Comparison of ENCODE assay signal across 24 cellular contexts in genomic region chr12:5971194-5971850, GRCh38. TPM values are rescaled to one million over a fixed set of nuclear protein-coding genes. Genes with fewer than 3 reads are reported as not detected.
DNase-seq lines count a peak whose midpoint lies in the region; ATAC-seq and TF ChIP-seq lines count a peak whose summit lies in the region.
"Had no signal": no experiment of that assay in that cellular context is flagged by ENCODE, and none has a peak within 500 bp of the region (broad histone marks: within the 10 kb centered on the region; RNA-seq: fewer than 3 reads in every experiment).

No MANE protein-coding gene starts in this region.

- WGBS in H9 (ENCODE audit: extremely low coverage, insufficient read length, low lambda C conversion rate) = no CpG with 5 or more reads among the region's 10 CpGs

- no peak overlapping the region for H2BK12ac ChIP-seq in H9 (ENCODE audit: insufficient read length, low read depth, low read length)

- no peak overlapping the region for H4K91ac ChIP-seq in H9 (ENCODE audit: insufficient read length, low read depth, low read length)

- H3K4me1 ChIP-seq in H9 (ENCODE audit: insufficient read depth, low read length) = no peaks in the 10 kb centered on the region
- H3K4me1 ChIP-seq in CD8-positive, alpha-beta T cell (ENCODE audit: insufficient read depth, low read length) = no peaks in the 10 kb centered on the region
- H3K4me1 ChIP-seq: A549, BE2C had no signal

- TF ChIP-seq CTCF in H9 (conservative IDR thresholded peaks at IDR 0.05) = no peak
- TF ChIP-seq CTCF in osteocyte (IDR thresholded peaks at IDR 0.05) = no peak
- no peak for TF ChIP-seq CTCF in CD8-positive, alpha-beta T cell (IDR thresholded peaks at IDR 0.05)

- no peaks in the 10 kb centered on the region for H3K79me2 ChIP-seq in H9 (ENCODE audit: insufficient read depth, low read length)

- peaks cover 3 to 12% of the 10 kb centered on the region in 2 experiments; a peak in 2 of 4 replicates for H3K4me1 Mint-ChIP-seq in H9
- no peaks in the 10 kb centered on the region for H3K4me1 Mint-ChIP-seq in osteocyte (ENCODE audit: unreplicated experiment)
- no peaks in the 10 kb centered on the region for H3K4me1 Mint-ChIP-seq in CD8-positive, alpha-beta T cell (ENCODE audit: low read depth)
- H3K4me1 Mint-ChIP-seq in activated T-helper 2 cell treated with anti-CD3 and anti-CD28 coated beads, Interferon-gamma antibody, Interleukin-2, Interleukin-4, amounts not matched to agents 10 μg/mL and 5 μg/mL and 100 μg/mL, durations not matched to agents 14 hours and 24 hours and 36 hours (ENCODE audit: low read depth) = no peaks in the 10 kb centered on the region
- H3K4me1 Mint-ChIP-seq: CD14-positive monocyte had no signal

- no peaks in the 10 kb centered on the region for H3K27me3 ChIP-seq in H9 (ENCODE audit: insufficient read depth, low read length)
- no peaks in the 10 kb centered on the region for H3K27me3 ChIP-seq in CD8-positive, alpha-beta T cell (ENCODE audit: insufficient read depth, low read length)
- H3K27me3 ChIP-seq: BLaER1 treated with 17β-estradiol and CSF1 and Interleukin-3, amounts not matched to agents 10 nM and 100 nM had no signal

- no peak overlapping the region for H4K5ac ChIP-seq in H9 (ENCODE audit: insufficient read length, low read depth, low read length)

- no peak overlapping the region for H2BK5ac ChIP-seq in H9 (ENCODE audit: insufficient read length, low read length)

- H3K9me3 ChIP-seq in H9 (ENCODE audit: control insufficient read depth, low read depth, low read length) = no peaks in the 10 kb centered on the region
- H3K9me3 ChIP-seq in CD8-positive, alpha-beta T cell (ENCODE audit: low read length) = no peaks in the 10 kb centered on the region
- H3K9me3 ChIP-seq: A549; BE2C; BLaER1 treated with 17β-estradiol and CSF1 and Interleukin-3, amounts not matched to agents 10 nM and 100 nM had no signal

- peak; percentile 21 for DNase-seq in H9
- peak; percentile 42 for DNase-seq in ecto neural progenitor cell (ENCODE audit: low spot score)
- DNase-seq in islet precursor cell = peak; percentile 41
- peak; percentile 76 for DNase-seq in osteocyte (ENCODE audit: extremely low spot score, unreplicated experiment)
- DNase-seq in CD8-positive, alpha-beta T cell = no peak
- DNase-seq in activated T-helper 2 cell treated with anti-CD3 and anti-CD28 coated beads, Interferon-gamma antibody, Interleukin-2, Interleukin-4, amounts not matched to agents 10 μg/mL and 5 μg/mL and 100 μg/mL, durations not matched to agents 14 hours and 24 hours and 36 hours (ENCODE audit: low spot score) = no peak
- no peak for DNase-seq in activated naive CD4-positive, alpha-beta T cell (lab: John Stamatoyannopoulos, UW)
- DNase-seq: 8988T; ACHN; AML-193; BE2C; Calu3; CD4-positive, alpha-beta T cell; COR-L47; DMS53; DMS79 treated with DMSO at 0.1 percent for 48 hours; GF-D8; GM23248 had no signal

- no peak overlapping the region for H3K4me2 ChIP-seq in H9 (ENCODE audit: insufficient read depth, insufficient read length, low read length)
- H3K4me2 ChIP-seq: A549; BLaER1 treated with 17β-estradiol and CSF1 and Interleukin-3, amounts not matched to agents 10 nM and 100 nM had no signal

- H2BK15ac ChIP-seq in H9 (ENCODE audit: low read depth, low read length) = no peak overlapping the region

- H2BK120ac ChIP-seq in H9 (ENCODE audit: low read depth, low read length, poor library complexity, severe bottlenecking) = no peak overlapping the region

- CTCF ChIA-PET in CD8-positive, alpha-beta T cell (lab: Charles Lee) = interaction anchor here (3.4 kb wide), 1 partner anchor 17 kb away, joined by 14 read pairs; no protein-coding TSS in a partner anchor

- H3K9me3 Mint-ChIP-seq in H9 (no peaks in the 10 kb centered on the region), osteocyte (ENCODE audit: unreplicated experiment) (no peaks in the 10 kb centered on the region)
- H3K9me3 Mint-ChIP-seq in CD8-positive, alpha-beta T cell = no peaks in the 10 kb centered on the region
- no peaks in the 10 kb centered on the region for H3K9me3 Mint-ChIP-seq in activated T-helper 2 cell treated with anti-CD3 and anti-CD28 coated beads, Interferon-gamma antibody, Interleukin-2, Interleukin-4, amounts not matched to agents 10 μg/mL and 5 μg/mL and 100 μg/mL, durations not matched to agents 14 hours and 24 hours and 36 hours
- H3K9me3 Mint-ChIP-seq: CD14-positive monocyte; CD4-positive, alpha-beta T cell had no signal

- H3K27me3 Mint-ChIP-seq in H9 (ENCODE audit: low read depth) = peaks cover 32% of the 10 kb centered on the region
- peaks cover 48% of the 10 kb centered on the region for H3K27me3 Mint-ChIP-seq in osteocyte (ENCODE audit: unreplicated experiment)
- H3K27me3 Mint-ChIP-seq in CD8-positive, alpha-beta T cell (ENCODE audit: low read depth) = peaks cover 29% of the 10 kb centered on the region
- no peaks in the 10 kb centered on the region for H3K27me3 Mint-ChIP-seq in activated T-helper 2 cell treated with anti-CD3 and anti-CD28 coated beads, Interferon-gamma antibody, Interleukin-2, Interleukin-4, amounts not matched to agents 10 μg/mL and 5 μg/mL and 100 μg/mL, durations not matched to agents 14 hours and 24 hours and 36 hours (ENCODE audit: low read depth)

- intact Hi-C loops in CD8-positive, alpha-beta T cell (cut with DNase I, micrococcal nuclease) = no loop called here
- intact Hi-C loops in activated T-helper 2 cell treated with anti-CD3 and anti-CD28 coated beads, Interferon-gamma antibody, Interleukin-2, Interleukin-4, amounts not matched to agents 10 μg/mL and 5 μg/mL and 100 μg/mL, durations not matched to agents 14 hours and 24 hours and 36 hours (cut with micrococcal nuclease) = no loop called here

- no peaks in the 10 kb centered on the region; a peak in 1 of 7 replicates for H3K36me3 Mint-ChIP-seq in H9 (ENCODE audit: insufficient read depth in 1 of 3, low read depth in 3 of 3)
- H3K36me3 Mint-ChIP-seq in osteocyte (ENCODE audit: unreplicated experiment) = no peaks in the 10 kb centered on the region
- no peaks in the 10 kb centered on the region for H3K36me3 Mint-ChIP-seq in CD8-positive, alpha-beta T cell
- H3K36me3 Mint-ChIP-seq in activated T-helper 2 cell treated with anti-CD3 and anti-CD28 coated beads, Interferon-gamma antibody, Interleukin-2, Interleukin-4, amounts not matched to agents 10 μg/mL and 5 μg/mL and 100 μg/mL, durations not matched to agents 14 hours and 24 hours and 36 hours (ENCODE audit: low read depth) = no peaks in the 10 kb centered on the region
- H3K36me3 Mint-ChIP-seq: CD14-positive monocyte had no signal

- no peaks in the 10 kb centered on the region for H4K20me1 ChIP-seq in H9 (ENCODE audit: control insufficient read depth, insufficient read depth, insufficient read length)
- H4K20me1 ChIP-seq: BLaER1 treated with 17β-estradiol and CSF1 and Interleukin-3, amounts not matched to agents 10 nM and 100 nM had no signal

- H3K23me2 ChIP-seq in H9 (ENCODE audit: insufficient read length, low read depth, low read length, poor library complexity, severe bottlenecking) = no peaks in the 10 kb centered on the region

- H3K36me3 ChIP-seq in CD8-positive, alpha-beta T cell (ENCODE audit: insufficient read depth, low read length) = no peaks in the 10 kb centered on the region
- H3K36me3 ChIP-seq: BE2C; BLaER1 treated with 17β-estradiol and CSF1 and Interleukin-3, amounts not matched to agents 10 nM and 100 nM had no signal

- H3K27ac ChIP-seq in H9 (ENCODE audit: insufficient read length, low read depth, low read length) = no peak overlapping the region
- H3K27ac ChIP-seq in CD8-positive, alpha-beta T cell (ENCODE audit: low read depth, low read length) = no peak overlapping the region
- H3K27ac ChIP-seq: A549; BLaER1 treated with 17β-estradiol and CSF1 and Interleukin-3, amounts not matched to agents 10 nM and 100 nM; GM23248 had no signal

- H4K8ac ChIP-seq in H9 (replicated peaks; ENCODE audit: insufficient read length, low read depth, low read length) = no peak overlapping the region

- H2BK20ac ChIP-seq in H9 (ENCODE audit: low read depth, low read length, poor library complexity, severe bottlenecking) = no peak overlapping the region

- no peak overlapping the region for H3K4me3 ChIP-seq in CD8-positive, alpha-beta T cell (ENCODE audit: low read depth, low read length)
- H3K4me3 ChIP-seq: A549; BLaER1 treated with 17β-estradiol and CSF1 and Interleukin-3, amounts not matched to agents 10 nM and 100 nM; GM23248 had no signal

- no peak overlapping the region for H3K14ac ChIP-seq in H9 (ENCODE audit: insufficient read depth, low read length)

- H2AK5ac ChIP-seq in H9 (ENCODE audit: insufficient read length, low read length) = no peak overlapping the region

- H3T11ph ChIP-seq in H9 (ENCODE audit: low read length) = no peak overlapping the region

- H3K18ac ChIP-seq in H9 (ENCODE audit: insufficient read length, low read depth, low read length) = no peak overlapping the region

- H3K4ac ChIP-seq in H9 (ENCODE audit: low read depth, low read length) = no peak overlapping the region

- no peak overlapping the region for H3K9ac ChIP-seq in H9 (ENCODE audit: extremely low read depth, insufficient read length, low read length)
- H3K9ac ChIP-seq: BLaER1 treated with 17β-estradiol and CSF1 and Interleukin-3, amounts not matched to agents 10 nM and 100 nM; GM23248 had no signal

- H3K56ac ChIP-seq in H9 (ENCODE audit: insufficient read length, low read depth, low read length) = no peak overlapping the region

- H3K27ac Mint-ChIP-seq in H9 (no peak overlapping the region), osteocyte (ENCODE audit: unreplicated experiment) (no peak overlapping the region)
- no peak overlapping the region for H3K27ac Mint-ChIP-seq in CD8-positive, alpha-beta T cell
- no peak overlapping the region for H3K27ac Mint-ChIP-seq in activated T-helper 2 cell treated with anti-CD3 and anti-CD28 coated beads, Interferon-gamma antibody, Interleukin-2, Interleukin-4, amounts not matched to agents 10 μg/mL and 5 μg/mL and 100 μg/mL, durations not matched to agents 14 hours and 24 hours and 36 hours
- H3K27ac Mint-ChIP-seq: CD14-positive monocyte; CD4-positive, alpha-beta T cell had no signal

- no peaks in the 10 kb centered on the region for H3K79me1 ChIP-seq in H9 (ENCODE audit: insufficient read depth, low read depth, low read length, poor library complexity, severe bottlenecking)

- POLR2A ChIA-PET in CD8-positive, alpha-beta T cell (lab: Charles Lee) = no interaction called here

- H3K4me3 Mint-ChIP-seq in H9 (no peak overlapping the region), osteocyte (ENCODE audit: unreplicated experiment) (no peak overlapping the region)
- H3K4me3 Mint-ChIP-seq in CD8-positive, alpha-beta T cell = no peak overlapping the region
- H3K4me3 Mint-ChIP-seq in activated T-helper 2 cell treated with anti-CD3 and anti-CD28 coated beads, Interferon-gamma antibody, Interleukin-2, Interleukin-4, amounts not matched to agents 10 μg/mL and 5 μg/mL and 100 μg/mL, durations not matched to agents 14 hours and 24 hours and 36 hours (ENCODE audit: low read depth) = no peak overlapping the region
- H3K4me3 Mint-ChIP-seq: CD14-positive monocyte; CD4-positive, alpha-beta T cell had no signal

- no peak overlapping the region for H3K23ac ChIP-seq in H9 (ENCODE audit: insufficient read length, low read depth, low read length)

- ATAC-seq in CD8-positive, alpha-beta T cell = no peak
- no peak for ATAC-seq in HG03280 (IDR thresholded peaks at IDR 0.05; ENCODE audit: unreplicated experiment)
- ATAC-seq: A549, HCT116 had no signal

- H2AFZ ChIP-seq in H9 (ENCODE audit: low read length) = no peak overlapping the region
- H2AFZ ChIP-seq: GM23248 had no signal

RNA-seq across cellular contexts. Expression of gene ANO2, which starts 26.3 kb away (rescaled TPM):
- total RNA-seq in H9 (2021) (3.8 and 4.2 TPM in 2 replicates), osteocyte (0.59 and 0.89 TPM in 2 replicates)
- not detected for total RNA-seq in CD8-positive, alpha-beta T cell
- total RNA-seq in activated T-helper 2 cell treated with anti-CD3 and anti-CD28 coated beads, Interferon-gamma antibody, Interleukin-2, Interleukin-4, amounts not matched to agents 10 μg/mL and 5 μg/mL and 100 μg/mL, durations not matched to agents 14 hours and 24 hours and 36 hours = not detected in 2 replicates
- total RNA-seq: Calu3; CD4-positive, alpha-beta T cell; G401; GM23248 had no signal

Comparison
In these comparisons a context has a peak if more than half of its experiments do, and no peak if none do; other contexts are left out.
1. DNase-seq: peak in H9 (single experiment), ecto neural progenitor cell (single experiment), islet precursor cell (single experiment) and osteocyte (single experiment); none in CD8-positive, alpha-beta T cell (0 of 7), activated T-helper 2 cell treated with anti-CD3 and anti-CD28 coated beads, Interferon-gamma antibody, Interleukin-2, Interleukin-4, amounts not matched to agents 10 μg/mL and 5 μg/mL and 100 μg/mL, durations not matched to agents 14 hours and 24 hours and 36 hours (single experiment) and activated naive CD4-positive, alpha-beta T cell (0 of 4).